In genomic region chr12:26058818-26059217, GRCh38 we compare ENCODE assay signal across 29 cellular contexts.
A peak's percentile ranks its signal among the peaks of the same experiment; 100 is the strongest.
DNase-seq lines count a peak whose midpoint lies in the region; ATAC-seq, FAIRE-seq and TF ChIP-seq lines count a peak whose summit lies in the region.
"Had no signal": no experiment of that assay in that cellular context is flagged by ENCODE, and none has a peak within 500 bp of the region (broad histone marks: within the 10 kb centered on the region; RNA-seq: fewer than 3 reads in every experiment).

No MANE protein-coding gene starts in this region.

- H3K4me3 Mint-ChIP-seq in endothelial cell (ENCODE audit: unreplicated experiment) = no peak overlapping the region
- no peak overlapping the region for H3K4me3 Mint-ChIP-seq in activated T-cell treated with anti-CD3 and anti-CD28 coated beads, Interleukin-2, amount 50 U/mL, for 24 hours
- H3K4me3 Mint-ChIP-seq: brain; IgD-negative memory B cell; natural killer cell; stimulated activated memory B cell treated with anti-CD40 and anti-IgM and Interleukin-4, amounts not matched to agents 10 μg/mL and 1 μg/mL and 100 μg/mL, for 72 hours; T-cell had no signal

- H3K27ac ChIP-seq in psoas muscle = peak overlapping the region; percentile 20
- H3K27ac ChIP-seq: C4-2B, hepatocyte, left lung, spleen, uterus had no signal

- H3K36me3 ChIP-seq in psoas muscle (ENCODE audit: insufficient read depth in 1 of 2, low read depth in 1 of 2) = no peaks in the 10 kb centered on the region
- H3K36me3 ChIP-seq: spleen, uterus had no signal

- WGBS in psoas muscle, 3 donors = 14 to 35% (median 22%) methylated on average over 1 of the region's 1 CpG

- no peaks in the 10 kb centered on the region for H3K9me3 ChIP-seq in psoas muscle
- H3K9me3 ChIP-seq: left lung, spleen, uterus had no signal

- peak; percentile 70 for ATAC-seq in HG03565 (IDR thresholded peaks at IDR 0.05; ENCODE audit: unreplicated experiment)
- ATAC-seq in psoas muscle = peak; percentile 58 to 82 (median 72)
- ATAC-seq: left lung; natural killer cell; PC-3; stimulated activated memory B cell treated with anti-CD40 and anti-IgM and Interleukin-4, amounts not matched to agents 10 μg/mL and 1 μg/mL and 100 μg/mL, for 72 hours; T-cell had no signal

- TF ChIP-seq POLR2A in GM12892 (IDR thresholded peaks at IDR 0.05; ENCODE audit: low read depth, low read length) = no peak

- H3K4me1 ChIP-seq in psoas muscle = peaks cover 31% of the 10 kb centered on the region
- H3K4me1 ChIP-seq: left lung, spleen had no signal

- FAIRE-seq in GM12892 (lab: Jason Lieb, UNC) = peak; percentile 84

- intact Hi-C loops in psoas muscle (cut with DNase I) = no loop called here

- TF ChIP-seq CTCF in psoas muscle (IDR thresholded peaks at IDR 0.05) = no peak
- TF ChIP-seq CTCF in endothelial cell (IDR thresholded peaks at IDR 0.05; ENCODE audit: unreplicated experiment) = no peak

- H3K27me3 ChIP-seq in psoas muscle (ENCODE audit: insufficient read depth in 3 of 3, low read length in 2 of 3) = no peaks in the 10 kb centered on the region
- H3K27me3 ChIP-seq: hepatocyte, left lung, spleen, uterus had no signal

- H3K27me3 Mint-ChIP-seq in endothelial cell (ENCODE audit: unreplicated experiment) = no peaks in the 10 kb centered on the region
- H3K27me3 Mint-ChIP-seq in activated T-cell treated with anti-CD3 and anti-CD28 coated beads, Interleukin-2, amount 50 U/mL, for 24 hours = peaks cover 11% of the 10 kb centered on the region
- H3K27me3 Mint-ChIP-seq: brain; stimulated activated memory B cell treated with anti-CD40 and anti-IgM and Interleukin-4, amounts not matched to agents 10 μg/mL and 1 μg/mL and 100 μg/mL, for 72 hours had no signal

- DNase-seq in GM12892 (ENCODE audit: insufficient read length) = no peak
- DNase-seq in astrocyte of the hippocampus (ENCODE audit: low read depth, low spot score) = peak; percentile 19
- DNase-seq in psoas muscle = no peak
- no peak for DNase-seq in NCI-H748 (lab: John Stamatoyannopoulos, UW; ENCODE audit: unreplicated experiment)
- no peak for DNase-seq in NCI-H2227 (lab: John Stamatoyannopoulos, UW; ENCODE audit: unreplicated experiment)
- no peak for DNase-seq in endothelial cell (ENCODE audit: low spot score)
- DNase-seq in activated T-cell treated with anti-CD3 and anti-CD28 coated beads, Interleukin-2, amount 50 U/mL, for 24 hours = no peak
- DNase-seq: activated CD4-positive, CD25-positive, alpha-beta regulatory T cell treated with anti-CD3 and anti-CD28 coated beads, Interleukin-2, amount 50 U/mL, for 72 hours; activated gamma-delta T cell; Calu3; effector CD8-positive, alpha-beta T cell; foreskin fibroblast; H7; left lung; natural killer cell; NCI-H1105 treated with DMSO at 0.1 percent for 48 hours; NCI-H2081 treated with DMSO at 0.1 percent for 48 hours; SIG-M5; spleen; stimulated activated CD4-positive, alpha-beta T cell treated with anti-CD3 and anti-CD28 coated beads, Interleukin-4, amount 100 ng/mL, for 1 hour; T-cell; uterus had no signal

- H3K4me1 Mint-ChIP-seq in endothelial cell (ENCODE audit: unreplicated experiment) = peaks cover 7% of the 10 kb centered on the region
- H3K4me1 Mint-ChIP-seq in activated T-cell treated with anti-CD3 and anti-CD28 coated beads, Interleukin-2, amount 50 U/mL, for 24 hours (ENCODE audit: low read depth) = no peaks in the 10 kb centered on the region
- H3K4me1 Mint-ChIP-seq: natural killer cell, T-cell had no signal

- no peak overlapping the region for H3K4me3 ChIP-seq in psoas muscle
- H3K4me3 ChIP-seq: hepatocyte, left lung, spleen, uterus had no signal

- peaks cover 13% of the 10 kb centered on the region for H3K36me3 Mint-ChIP-seq in endothelial cell (ENCODE audit: low read depth, unreplicated experiment)
- no peaks in the 10 kb centered on the region for H3K36me3 Mint-ChIP-seq in activated T-cell treated with anti-CD3 and anti-CD28 coated beads, Interleukin-2, amount 50 U/mL, for 24 hours (ENCODE audit: low read depth)
- H3K36me3 Mint-ChIP-seq: IgD-negative memory B cell; natural killer cell; stimulated activated memory B cell treated with anti-CD40 and anti-IgM and Interleukin-4, amounts not matched to agents 10 μg/mL and 1 μg/mL and 100 μg/mL, for 72 hours; T-cell had no signal

- no peaks in the 10 kb centered on the region for H3K9me3 Mint-ChIP-seq in endothelial cell (ENCODE audit: unreplicated experiment)
- H3K9me3 Mint-ChIP-seq in activated T-cell treated with anti-CD3 and anti-CD28 coated beads, Interleukin-2, amount 50 U/mL, for 24 hours = no peaks in the 10 kb centered on the region
- H3K9me3 Mint-ChIP-seq: IgD-negative memory B cell; natural killer cell; stimulated activated memory B cell treated with anti-CD40 and anti-IgM and Interleukin-4, amounts not matched to agents 10 μg/mL and 1 μg/mL and 100 μg/mL, for 72 hours; T-cell had no signal

- no peak overlapping the region for H3K27ac Mint-ChIP-seq in endothelial cell (ENCODE audit: unreplicated experiment)
- no peak overlapping the region for H3K27ac Mint-ChIP-seq in activated T-cell treated with anti-CD3 and anti-CD28 coated beads, Interleukin-2, amount 50 U/mL, for 24 hours
- H3K27ac Mint-ChIP-seq: brain; IgD-negative memory B cell; natural killer cell; stimulated activated memory B cell treated with anti-CD40 and anti-IgM and Interleukin-4, amounts not matched to agents 10 μg/mL and 1 μg/mL and 100 μg/mL, for 72 hours; T-cell had no signal
